In genomic region chr3:159322322-159322939, GRCh38 we compare ENCODE assay signal across 8 cellular contexts.
DNase-seq lines count a peak whose midpoint lies in the region; ATAC-seq, FAIRE-seq and TF ChIP-seq lines count a peak whose summit lies in the region.

No MANE protein-coding gene starts in this region.

- DNase-seq in AG08396 (ENCODE audit: low spot score) (peak; percentile 62), GM12892 (ENCODE audit: insufficient read length) (peak; percentile 13), Right ventricle myocardium superior (peak; percentile 62), middle frontal gyrus (ENCODE audit: extremely low spot score, low spot score) (no peak)
- DNase-seq in stimulated activated CD8-positive, alpha-beta memory T cell treated with anti-CD3 and anti-CD28 coated beads, Interleukin-4, amount 100 ng/mL, for 48 hours, result peak; percentile 60
- DNase-seq in effector CD4-positive, alpha-beta T cell, result no peak

- ATAC-seq in HG03064 (IDR thresholded peaks at IDR 0.05; ENCODE audit: low read depth, unreplicated experiment) (peak; percentile 78), SK-N-SH treated with all-trans-retinoic acid at 6 μM for 48 hours (peak; percentile 75), Right ventricle myocardium superior (ENCODE audit: poor library complexity) (no peak)

- peak; percentile 67 for FAIRE-seq in GM12892 (lab: Jason Lieb, UNC)

- intact Hi-C loops in Right ventricle myocardium superior (cut with DNase I), result no loop called here

- TF ChIP-seq POLR2A in GM12892 (IDR thresholded peaks at IDR 0.05; ENCODE audit: low read depth, low read length), result no peak

TF ChIP-seq in SK-N-SH treated with all-trans-retinoic acid at 6 μM for 48 hours, 23 proteins besides CTCF, POLR2A, EP300 and RAD21:
- TF ChIP-seq ZC3H10 (CRISPR knock-in tag; IDR thresholded peaks at IDR 0.05), result no peak
- TF ChIP-seq GLIS3 (CRISPR knock-in tag; IDR thresholded peaks at IDR 0.05), result no peak

Comparison
In these comparisons a context has a peak if more than half of its experiments do, and no peak if none do; other contexts are left out.
1. DNase-seq: peak in AG08396 (single experiment), GM12892 (single experiment), Right ventricle myocardium superior (single experiment) and stimulated activated CD8-positive, alpha-beta memory T cell treated with anti-CD3 and anti-CD28 coated beads, Interleukin-4, amount 100 ng/mL, for 48 hours (single experiment); none in middle frontal gyrus (single experiment) and effector CD4-positive, alpha-beta T cell (single experiment).